Comparison of ENCODE assay signal across 10 cellular contexts in the genomic region with DNA sequence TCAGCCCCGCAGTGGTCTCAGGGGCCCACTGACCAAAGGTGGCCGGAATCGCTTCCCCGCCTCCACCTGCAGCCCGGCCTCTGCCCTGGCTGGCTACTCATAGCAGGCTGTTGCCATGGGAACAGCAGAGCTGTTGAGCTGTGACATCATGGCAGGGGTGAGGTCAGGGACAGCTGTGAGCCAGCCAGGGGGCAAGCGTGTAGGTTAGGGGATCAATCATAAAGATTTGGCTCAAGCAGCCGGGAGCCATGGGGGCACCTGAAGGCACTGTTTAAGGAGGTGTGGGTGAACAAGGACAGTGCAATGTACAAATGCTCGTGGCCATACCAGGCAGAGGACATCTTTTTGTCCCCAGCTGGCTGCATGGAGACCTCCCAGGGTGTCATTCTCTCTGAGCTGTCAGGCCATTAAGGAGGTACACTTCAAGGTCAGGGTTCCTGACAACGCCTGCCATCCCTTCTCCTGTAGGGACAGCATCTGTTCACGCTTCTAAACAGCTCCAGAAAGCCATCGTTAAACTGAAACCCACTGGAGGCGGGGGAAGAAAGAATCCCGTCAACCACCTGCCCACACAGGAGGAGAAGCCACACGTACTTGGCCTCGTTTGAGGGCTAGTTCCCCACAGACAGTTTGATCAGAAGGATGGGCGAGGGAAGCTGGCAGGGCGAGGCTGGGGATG. TPM values are rescaled to one million over a fixed set of nuclear protein-coding genes. Genes with fewer than 3 reads are reported as not detected.
A peak's percentile ranks its signal among the peaks of the same experiment; 100 is the strongest.
DNase-seq lines count a peak whose midpoint lies in the region; ATAC-seq and TF ChIP-seq lines count a peak whose summit lies in the region.
"Had no signal": no experiment of that assay in that cellular context is flagged by ENCODE, and none has a peak within 500 bp of the region (broad histone marks: within the 10 kb centered on the region; RNA-seq: fewer than 3 reads in every experiment).

A gene with protein sequence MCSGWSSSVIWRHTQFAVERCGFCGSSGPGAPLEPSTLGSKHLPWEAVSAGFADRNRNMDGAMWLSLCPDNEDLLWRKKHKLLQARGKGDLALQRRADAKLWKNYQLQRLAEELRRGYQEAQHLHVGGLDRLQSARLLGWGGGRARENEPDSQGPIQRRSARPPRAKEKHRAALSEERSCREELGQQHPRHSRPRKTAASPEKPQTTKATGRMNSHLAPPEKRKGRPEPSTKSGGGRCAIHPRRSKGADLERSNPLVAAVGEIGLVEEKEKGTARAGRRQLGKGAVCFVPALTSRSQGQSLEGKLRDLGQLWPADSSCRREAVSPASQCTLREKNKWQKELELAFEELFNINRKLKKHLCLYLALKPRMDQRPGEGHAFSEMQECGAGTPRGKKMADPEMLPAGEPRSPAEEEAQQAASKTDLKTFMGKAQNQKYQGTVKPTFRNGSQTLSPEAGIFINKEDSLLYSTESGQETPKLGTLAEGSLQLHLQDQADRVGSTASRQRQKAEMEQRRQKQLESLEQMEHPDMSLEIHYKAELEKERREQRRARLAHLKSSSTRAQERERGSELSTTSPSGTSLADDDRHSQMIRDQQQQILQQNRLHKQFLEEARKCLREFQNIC (minus strand): TSS at position 101 of the 679 bp plus-strand sequence. CDS start 1,373 bp downstream, outside the sequence.

- TF ChIP-seq POLR2A in testis (IDR thresholded peaks at IDR 0.05), result no peak

- H3K4me1 ChIP-seq in hepatocyte (ENCODE audit: insufficient read depth), result peaks cover 19% of the 10 kb centered on the region
- H3K4me1 ChIP-seq in testis, result peaks cover 45% of the 10 kb centered on the region
- H3K4me1 ChIP-seq in upper lobe of right lung, result peaks cover 14% of the 10 kb centered on the region

- no peak within 1 kb of the TSS for H2AFZ ChIP-seq in hepatocyte

- H3K36me3 ChIP-seq in WERI-Rb-1 (peaks cover 32% of the 10 kb centered on the region), hepatocyte (replicated peaks; ENCODE audit: insufficient read depth, low read depth) (no peaks in the 10 kb centered on the region), testis (ENCODE audit: low read depth, missing control alignments) (no peaks in the 10 kb centered on the region), upper lobe of right lung (peaks cover 13% of the 10 kb centered on the region)

- DNase-seq in activated naive CD4-positive, alpha-beta T cell treated with anti-CD3 and anti-CD28 coated beads, Interleukin-2, amount 50 U/mL, for 72 hours (ENCODE audit: low spot score in 2 of 2), result no peak
- DNase-seq in activated naive CD4-positive, alpha-beta T cell treated with anti-CD3 and anti-CD28 coated beads, Interleukin-2, amount 50 U/mL, for 16 hours, result no peak
- DNase-seq in WERI-Rb-1 (peak; percentile 75), hepatocyte (ENCODE audit: low spot score) (peak; percentile 78), testis (peak; percentile 71), KBM-7 (no peak), SIG-M5 treated with dmso at 0.1 percent for 504 hours (lab: John Stamatoyannopoulos, UW; ENCODE audit: unreplicated experiment) (no peak), upper lobe of right lung (no peak)
- DNase-seq: activated effector memory CD4-positive, alpha-beta T cell treated with Interleukin-2 at 50 U/mL for 16 hours had no signal

- H3K9me2 ChIP-seq in hepatocyte (replicated peaks; ENCODE audit: insufficient read depth), result no peaks in the 10 kb centered on the region

- H3K9me3 Mint-ChIP-seq in activated naive CD4-positive, alpha-beta T cell treated with anti-CD3 and anti-CD28 coated beads, Interleukin-2, amount 50 U/mL, for 72 hours, result no peaks in the 10 kb centered on the region

- no peak within 1 kb of the TSS for H3K4me2 ChIP-seq in hepatocyte

- WGBS in hepatocyte (ENCODE audit: low lambda C conversion rate, missing lambda C conversion rate), result 70% methylated on average over 17 of the region's 17 CpGs
- WGBS in testis, 2 donors, result 57 to 59% methylated on average over 10 to 17 of the region's 17 CpGs

- no peaks in the 10 kb centered on the region for H3K36me3 Mint-ChIP-seq in activated naive CD4-positive, alpha-beta T cell treated with anti-CD3 and anti-CD28 coated beads, Interleukin-2, amount 50 U/mL, for 72 hours

- intact Hi-C loops in testis (cut with DNase I; ENCODE audit: low total_unique reads), result no loop called here
- intact Hi-C loops in upper lobe of right lung (cut with DNase I), result no loop called here

- H3K9me3 ChIP-seq in WERI-Rb-1 (ENCODE audit: severe bottlenecking), result no peaks in the 10 kb centered on the region
- no peaks in the 10 kb centered on the region for H3K9me3 ChIP-seq in hepatocyte (ENCODE audit: low read depth)
- H3K9me3 ChIP-seq in testis, result no peaks in the 10 kb centered on the region
- no peaks in the 10 kb centered on the region for H3K9me3 ChIP-seq in upper lobe of right lung
- H3K9me3 ChIP-seq: heart left ventricle had no signal

- H3K27ac Mint-ChIP-seq in activated naive CD4-positive, alpha-beta T cell treated with anti-CD3 and anti-CD28 coated beads, Interleukin-2, amount 50 U/mL, for 72 hours, result peak within 1 kb of the TSS; percentile 42 to 77

- H3K4me3 ChIP-seq in WERI-Rb-1 (ENCODE audit: low read depth, low read length) (no peak within 1 kb of the TSS), hepatocyte (no peak within 1 kb of the TSS), testis (no peak within 1 kb of the TSS), upper lobe of right lung (no peak within 1 kb of the TSS)
- H3K4me3 ChIP-seq: heart left ventricle had no signal

- H3K79me2 ChIP-seq in hepatocyte, result peaks cover 83% of the 10 kb centered on the region

- no peaks in the 10 kb centered on the region for H3K27me3 ChIP-seq in WERI-Rb-1 (ENCODE audit: insufficient read depth, low read depth, severe bottlenecking)
- no peaks in the 10 kb centered on the region for H3K27me3 ChIP-seq in hepatocyte
- no peaks in the 10 kb centered on the region for H3K27me3 ChIP-seq in testis
- H3K27me3 ChIP-seq in upper lobe of right lung, result no peaks in the 10 kb centered on the region
- H3K27me3 ChIP-seq: heart left ventricle had no signal

- peak; percentile 58 to 80 for ATAC-seq in activated naive CD4-positive, alpha-beta T cell treated with anti-CD3 and anti-CD28 coated beads, Interleukin-2, amount 50 U/mL, for 72 hours
- ATAC-seq in upper lobe of right lung, result no peak

- H3K27ac ChIP-seq in WERI-Rb-1 (peak within 1 kb of the TSS; percentile 45), hepatocyte (no peak within 1 kb of the TSS), testis (peak within 1 kb of the TSS in 1 of 2 donors; percentile 14), upper lobe of right lung (no peak within 1 kb of the TSS)

- TF ChIP-seq CTCF in WERI-Rb-1 (IDR thresholded peaks at IDR 0.05; ENCODE audit: low read depth, low read length) (no peak), hepatocyte (IDR thresholded peaks at IDR 0.05; ENCODE audit: poor library complexity) (no peak), testis (IDR thresholded peaks at IDR 0.05) (no peak), upper lobe of right lung (IDR thresholded peaks at IDR 0.05) (no peak)

- peaks cover 67% of the 10 kb centered on the region for H4K20me1 ChIP-seq in hepatocyte (ENCODE audit: insufficient read depth, poor library complexity, severe bottlenecking)

- in situ Hi-C loops in KBM-7 (cut with MboI; ENCODE audit: low pct_unique_long_range_greater_than_20kb, low sequenced_read_pairs), result no loop called here

RNA-seq across cellular contexts. Expression of the gene that starts here (rescaled TPM):
- under 1 TPM in 1 of 2 donors, not detected in 1; 0.61 TPM for total RNA-seq in activated naive CD4-positive, alpha-beta T cell treated with anti-CD3 and anti-CD28 coated beads, Interleukin-2, amount 50 U/mL, for 72 hours
- 0.44 and 0.97 TPM in 2 replicates for total RNA-seq in hepatocyte
- 0.17 and 0.91 TPM in 2 replicates for polyA plus RNA-seq in hepatocyte
- total RNA-seq in testis, result 10 to 100 TPM; 32.3 to 77.1 TPM
- polyA plus RNA-seq in testis (ENCODE audit: insufficient read depth, low read depth, low replicate concordance), result 100 TPM
- 4.2 TPM for total RNA-seq in upper lobe of right lung

Comparison
In these comparisons a context has a peak if more than half of its experiments do, and no peak if none do; other contexts are left out.
1. RNA of the gene that starts here (polyA plus RNA-seq): 100 TPM in testis (single experiment); 0.17 to 0.91 TPM in hepatocyte; every median in the first group is over 10 times any median in the second.
2. Peak in ATAC-seq in activated naive CD4-positive, alpha-beta T cell treated with anti-CD3 and anti-CD28 coated beads, Interleukin-2, amount 50 U/mL, for 72 hours; RNA of the gene not detected or under 1 TPM.
3. Peak in DNase-seq in hepatocyte; RNA of the gene not detected or under 1 TPM.
4. DNase-seq: peak in WERI-Rb-1 (single experiment) and testis (single experiment); none in activated naive CD4-positive, alpha-beta T cell treated with anti-CD3 and anti-CD28 coated beads, Interleukin-2, amount 50 U/mL, for 72 hours (0 of 2), activated naive CD4-positive, alpha-beta T cell treated with anti-CD3 and anti-CD28 coated beads, Interleukin-2, amount 50 U/mL, for 16 hours (single experiment), KBM-7 (single experiment), SIG-M5 treated with dmso at 0.1 percent for 504 hours (single experiment) and upper lobe of right lung (single experiment).